Comparison of ENCODE assay signal across 21 cellular contexts in the genomic region with DNA sequence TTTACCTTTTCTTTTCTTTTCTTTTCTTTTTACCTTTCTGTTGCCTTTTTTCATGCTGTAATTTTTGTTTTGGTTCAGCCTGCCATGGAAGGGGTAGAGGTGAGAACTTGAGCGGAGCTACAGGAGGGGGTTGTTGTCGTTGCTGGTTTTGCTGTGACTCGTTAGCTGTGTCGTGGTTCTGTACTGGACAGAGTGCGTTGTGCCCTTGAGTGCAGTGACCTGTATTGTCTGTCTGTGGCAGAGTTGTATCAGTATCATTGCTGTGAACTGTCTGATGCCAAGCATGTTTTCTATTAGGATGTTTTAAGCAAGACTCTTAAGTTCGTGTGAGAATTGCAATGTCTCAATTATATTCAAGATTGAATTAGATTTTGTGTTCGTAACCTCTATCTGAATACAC.
DNase-seq lines count a peak whose midpoint lies in the region; ATAC-seq and TF ChIP-seq lines count a peak whose summit lies in the region.
"Had no signal": no experiment of that assay in that cellular context is flagged by ENCODE, and none has a peak within 500 bp of the region (broad histone marks: within the 10 kb centered on the region; RNA-seq: fewer than 3 reads in every experiment).

No MANE protein-coding gene starts in this region.

- TF ChIP-seq POLR2A in heart left ventricle (IDR thresholded peaks at IDR 0.05), result no peak

- no peak overlapping the region for H3K4me2 ChIP-seq in osteoblast (ENCODE audit: insufficient read depth, low read length)

- ATAC-seq in heart left ventricle, result peak; percentile 54 to 69 (median 63)
- ATAC-seq in T-helper 17 cell, result no peak
- ATAC-seq: HepG2, K562 had no signal

- peaks cover 5% of the 10 kb centered on the region for H4K20me1 ChIP-seq in osteoblast (ENCODE audit: insufficient read depth, low read length)

- H3K4me1 Mint-ChIP-seq in T-helper 17 cell, result peaks cover 10% of the 10 kb centered on the region

- H3K27ac ChIP-seq in heart left ventricle, result peak overlapping the region in 6 of 12 donors; percentile 10 to 50 (median 26)
- no peak overlapping the region for H3K27ac ChIP-seq in right atrium auricular region
- peak overlapping the region; percentile 56 for H3K27ac ChIP-seq in left ventricle myocardium inferior (replicated peaks)
- H3K27ac ChIP-seq in osteoblast (ENCODE audit: low read depth, low read length), result no peak overlapping the region
- H3K27ac ChIP-seq: HL-60 had no signal

- peak overlapping the region; percentile 45 for H3K27ac Mint-ChIP-seq in T-helper 17 cell
- H3K27ac Mint-ChIP-seq: CD4-positive, alpha-beta T cell had no signal

- H3K36me3 ChIP-seq in heart left ventricle (peaks cover 5 to 100% (median 86%) of the 10 kb centered on the region in 9 donors), right atrium auricular region (peaks cover 85% of the 10 kb centered on the region), left ventricle myocardium inferior (peaks cover 88% of the 10 kb centered on the region), osteoblast (ENCODE audit: insufficient read depth, low read length) (peaks cover 67% of the 10 kb centered on the region)

- DNase-seq in heart left ventricle (peak in 1 of 5 donors; percentile 37), right atrium auricular region (ENCODE audit: low spot score) (no peak), T-helper 17 cell (no peak), left ventricle myocardium inferior (no peak), osteoblast (ENCODE audit: insufficient read length, low spot score, missing footprints) (peak; percentile 26), epidermal melanocyte (ENCODE audit: insufficient read length, low spot score) (no peak), pons (ENCODE audit: low spot score) (no peak), DMS 273 treated with DMSO at 0.1 percent for 48 hours (lab: John Stamatoyannopoulos, UW) (no peak)
- DNase-seq: CD4-positive, alpha-beta T cell; DMS153; MG63; NCI-H1417; NCI-H1694 treated with DMSO at 0.1 percent for 48 hours; NCI-H446 treated with DMSO at 0.1 percent for 48 hours; NCI-H526 treated with DMSO at 0.1 percent for 48 hours; OCI-M1; SHP77 treated with DMSO at 0.1 percent for 48 hours had no signal

- H3K4me3 Mint-ChIP-seq in T-helper 17 cell, result no peak overlapping the region
- H3K4me3 Mint-ChIP-seq: CD4-positive, alpha-beta T cell had no signal

- no peaks in the 10 kb centered on the region for H3K27me3 Mint-ChIP-seq in T-helper 17 cell
- H3K27me3 Mint-ChIP-seq: CD4-positive, alpha-beta T cell had no signal

- peaks cover 6% of the 10 kb centered on the region for H3K36me3 Mint-ChIP-seq in T-helper 17 cell (ENCODE audit: low read depth)

- no peak for TF ChIP-seq CTCF in heart left ventricle (IDR thresholded peaks at IDR 0.05)
- no peak for TF ChIP-seq CTCF in right atrium auricular region (IDR thresholded peaks at IDR 0.05)
- TF ChIP-seq CTCF in left ventricle myocardium inferior (IDR thresholded peaks at IDR 0.05; ENCODE audit: borderline replicate concordance), result no peak
- no peak for TF ChIP-seq CTCF in osteoblast (IDR thresholded peaks at IDR 0.05; ENCODE audit: extremely low read depth, low read depth, low read length)

- H3K4me3 ChIP-seq in heart left ventricle (no peak overlapping the region), right atrium auricular region (no peak overlapping the region), left ventricle myocardium inferior (no peak overlapping the region), osteoblast (ENCODE audit: insufficient read depth, low read length) (no peak overlapping the region)
- H3K4me3 ChIP-seq: HAP-1, K562, MG63 had no signal

- WGBS in heart left ventricle, 4 donors, result 53 to 62% (median 57%) methylated on average over 7 of the region's 7 CpGs

- intact Hi-C loops in heart left ventricle (cut with DNase I), result no loop called here
- intact Hi-C loops in left ventricle myocardium inferior (cut with micrococcal nuclease), result no loop called here

- H3K27me3 ChIP-seq in heart left ventricle (no peaks in the 10 kb centered on the region), right atrium auricular region (no peaks in the 10 kb centered on the region), left ventricle myocardium inferior (ENCODE audit: low read depth) (no peaks in the 10 kb centered on the region), osteoblast (ENCODE audit: insufficient read depth, low read length) (no peaks in the 10 kb centered on the region)
- H3K27me3 ChIP-seq: MG63 had no signal

- no peak overlapping the region for H2AFZ ChIP-seq in osteoblast (ENCODE audit: low read length)

- H3K9me3 ChIP-seq in heart left ventricle (no peaks in the 10 kb centered on the region), right atrium auricular region (no peaks in the 10 kb centered on the region), T-helper 17 cell (ENCODE audit: control insufficient read depth, low read length, poor library complexity, severe bottlenecking) (no peaks in the 10 kb centered on the region), left ventricle myocardium inferior (replicated peaks) (no peaks in the 10 kb centered on the region), osteoblast (ENCODE audit: low read depth, low read length) (no peaks in the 10 kb centered on the region)
- H3K9me3 ChIP-seq: HAP-1, MG63 had no signal

- peaks cover 19% of the 10 kb centered on the region for H3K79me2 ChIP-seq in osteoblast (ENCODE audit: insufficient read depth, low read length)

- peaks cover 0 to 18% (median 3%) of the 10 kb centered on the region in 12 donors for H3K4me1 ChIP-seq in heart left ventricle
- peaks cover 0 to under 1% of the 10 kb centered on the region in 2 donors for H3K4me1 ChIP-seq in right atrium auricular region
- peaks cover 21% of the 10 kb centered on the region for H3K4me1 ChIP-seq in left ventricle myocardium inferior
- H3K4me1 ChIP-seq in osteoblast (ENCODE audit: insufficient read depth, low read length), result no peaks in the 10 kb centered on the region
- H3K4me1 ChIP-seq: HAP-1 had no signal
